In the genomic region with DNA sequence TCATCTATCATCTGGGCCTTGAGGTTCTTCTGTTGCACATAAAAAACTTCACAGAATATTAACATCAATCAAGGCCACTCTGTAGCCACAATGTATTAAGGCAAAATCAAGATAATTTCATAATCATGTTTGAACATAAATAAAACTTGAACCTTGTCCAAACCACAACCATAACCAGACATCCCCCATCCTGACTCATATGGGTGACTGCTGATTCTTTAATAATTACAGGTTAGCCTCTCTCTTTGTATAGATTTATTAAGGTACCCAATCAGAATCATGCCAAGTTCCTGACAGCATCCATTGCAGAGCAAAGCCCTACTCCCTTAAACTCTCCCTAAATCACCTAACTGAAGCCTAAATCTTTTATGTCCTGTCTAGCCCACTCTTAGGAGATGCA, we compare ENCODE assay signal across 25 cellular contexts. TPM values are rescaled to one million over a fixed set of nuclear protein-coding genes. Genes with fewer than 3 reads are reported as not detected.
A peak's percentile ranks its signal among the peaks of the same experiment; 100 is the strongest.
DNase-seq lines count a peak whose midpoint lies in the region; ATAC-seq and TF ChIP-seq lines count a peak whose summit lies in the region.
"Had no signal": no experiment of that assay in that cellular context is flagged by ENCODE, and none has a peak within 500 bp of the region (broad histone marks: within the 10 kb centered on the region; RNA-seq: fewer than 3 reads in every experiment).

No MANE protein-coding gene starts in this region.

- H3K4me3 ChIP-seq in mammary epithelial cell (replicated peaks in 1 of 3; ENCODE audit: insufficient read depth in 1 of 3, low read depth in 2 of 3, low read length in 3 of 3) (no peak overlapping the region), uterus (no peak overlapping the region), WERI-Rb-1 (ENCODE audit: low read depth, low read length) (no peak overlapping the region)
- H3K4me3 ChIP-seq: GM23338, heart left ventricle, lower lobe of right lung, SJSA1 had no signal

- peaks cover 65% of the 10 kb centered on the region for H3K4me1 ChIP-seq in mammary epithelial cell (ENCODE audit: insufficient read depth, low read length)
- peaks cover 79% of the 10 kb centered on the region for H3K4me1 ChIP-seq in foreskin keratinocyte
- no peaks in the 10 kb centered on the region for H3K4me1 ChIP-seq in uterus
- H3K4me1 ChIP-seq: lower lobe of right lung, parathyroid adenoma had no signal

- no peaks in the 10 kb centered on the region for H3K27me3 ChIP-seq in mammary epithelial cell (ENCODE audit: insufficient read depth, low read length)
- no peaks in the 10 kb centered on the region for H3K27me3 ChIP-seq in foreskin keratinocyte
- no peaks in the 10 kb centered on the region for H3K27me3 ChIP-seq in uterus
- no peaks in the 10 kb centered on the region for H3K27me3 ChIP-seq in WERI-Rb-1 (ENCODE audit: insufficient read depth, low read depth, severe bottlenecking)
- H3K27me3 ChIP-seq: heart left ventricle, SJSA1 had no signal

- DNase-seq in ELR (ENCODE audit: low read depth) = peak; percentile 47
- peak; percentile 36 for DNase-seq in NCI-H1105 (lab: John Stamatoyannopoulos, UW)
- DNase-seq in mammary epithelial cell = peak; percentile 89
- DNase-seq in foreskin keratinocyte = peak; percentile 85 to 96
- DNase-seq in uterus = no peak
- no peak for DNase-seq in WERI-Rb-1
- no peak for DNase-seq in AML-193 (lab: John Stamatoyannopoulos, UW)
- DNase-seq: activated CD8-positive, alpha-beta memory T cell treated with anti-CD3 and anti-CD28 coated beads for 24 hours; activated gamma-delta T cell; C1 segment of cervical spinal cord; cerebellar nuclear complex; heart left ventricle; lower lobe of right lung; NCI-H1048; NCI-H2029; NCI-H526 treated with DMSO at 0.1 percent for 48 hours; right cardiac atrium; stimulated activated CD4-positive, alpha-beta T cell treated with anti-CD3 and anti-CD28 coated beads, Interleukin-4, amount 100 ng/mL, for 1 hour; T-cell; trophoblast cell had no signal

- in situ Hi-C loops in mammary epithelial cell (cut with MboI; ENCODE audit: low sequenced_read_pairs in 2 of 2) = no loop called here

- H3K36me3 ChIP-seq in mammary epithelial cell (ENCODE audit: insufficient read depth, low read length) (no peaks in the 10 kb centered on the region), uterus (no peaks in the 10 kb centered on the region), WERI-Rb-1 (no peaks in the 10 kb centered on the region)
- H3K36me3 ChIP-seq: heart left ventricle, lower lobe of right lung, SJSA1 had no signal

- peak overlapping the region; percentile 11 for H3K9ac ChIP-seq in mammary epithelial cell (ENCODE audit: insufficient read depth, low read length)
- H3K9ac ChIP-seq: parathyroid adenoma had no signal

- H3K27ac ChIP-seq in mammary epithelial cell (ENCODE audit: insufficient read depth, low read depth, low read length) (peak overlapping the region; percentile 95), foreskin keratinocyte (peak overlapping the region; percentile 26), uterus (no peak overlapping the region), WERI-Rb-1 (no peak overlapping the region)
- H3K27ac ChIP-seq: heart left ventricle, HL-60, lower lobe of right lung, parathyroid adenoma, SJSA1 had no signal

- no peaks in the 10 kb centered on the region for H4K20me1 ChIP-seq in mammary epithelial cell (ENCODE audit: insufficient read depth, low read length)

- H3K79me2 ChIP-seq in mammary epithelial cell (ENCODE audit: insufficient read depth, low read length) = peaks cover 6% of the 10 kb centered on the region
- H3K79me2 ChIP-seq: parathyroid adenoma had no signal

- BruUV-seq in mammary epithelial cell (replicated peaks; lab: Mats Ljungman, UMichigan) = no TSS peak

- ATAC-seq in foreskin keratinocyte = peak; percentile 86
- ATAC-seq: GM23338, heart left ventricle, lower lobe of right lung, right cardiac atrium, T-cell had no signal

- TF ChIP-seq POLR2A in uterus (IDR thresholded peaks at IDR 0.05) = no peak

- peak overlapping the region; percentile 61 for H3K4me2 ChIP-seq in mammary epithelial cell (ENCODE audit: insufficient read depth, low read depth, low read length)
- H3K4me2 ChIP-seq: GM23338 had no signal

- no peak overlapping the region for H2AFZ ChIP-seq in mammary epithelial cell (ENCODE audit: low read depth, low read length)
- H2AFZ ChIP-seq: GM23338, parathyroid adenoma had no signal

- intact Hi-C loops in mammary epithelial cell (cut with micrococcal nuclease) (loop anchor here (1.0 kb wide), 1 partner anchor 18 kb away; no protein-coding TSS in a partner anchor), uterus (cut with DNase I; ENCODE audit: low total_unique reads) (no loop called here)

- CTCF ChIA-PET in mammary epithelial cell (lab: Charles Lee; ENCODE audit: low non-redundant PET) = no interaction called here

- H3K9me3 ChIP-seq in mammary epithelial cell (replicated peaks; ENCODE audit: insufficient read depth, low read length) (no peaks in the 10 kb centered on the region), uterus (no peaks in the 10 kb centered on the region), WERI-Rb-1 (ENCODE audit: severe bottlenecking) (no peaks in the 10 kb centered on the region)
- H3K9me3 ChIP-seq: heart left ventricle, lower lobe of right lung, SJSA1 had no signal

- dilution Hi-C loops in mammary epithelial cell (cut with HindIII; ENCODE audit: low sequenced_read_pairs) = no loop called here

- TF ChIP-seq CTCF in mammary epithelial cell (conservative IDR thresholded peaks at IDR 0.05 in 1 of 2, IDR thresholded peaks at IDR 0.05 in 1 of 2; ENCODE audit: extremely low read depth in 1 of 2, insufficient read depth in 1 of 2, low read depth in 1 of 2, low read length in 2 of 2) (no peak), foreskin keratinocyte (conservative IDR thresholded peaks at IDR 0.05) (no peak), uterus (IDR thresholded peaks at IDR 0.05) (no peak), WERI-Rb-1 (IDR thresholded peaks at IDR 0.05; ENCODE audit: low read depth, low read length) (no peak)

RNA-seq across cellular contexts. Expression of a gene that starts 16.7 kb away (rescaled TPM):
- 1,000 to 10,000 TPM in 1 of 2 donors, 100 to 1,000 TPM in 1; 540 to 2,145 TPM for total RNA-seq in mammary epithelial cell
- polyA plus RNA-seq in mammary epithelial cell = 1,137 TPM
- 894 TPM for polyA minus RNA-seq in mammary epithelial cell
- 1,077 and 1,617 TPM in 2 replicates for total RNA-seq in foreskin keratinocyte
- 980 and 1,643 TPM in 2 replicates for polyA plus RNA-seq in foreskin keratinocyte
- total RNA-seq in uterus = under 1 TPM in 2 of 4 donors, not detected in 2; 0.26 to 0.28 TPM
- total RNA-seq: GM23338 had no signal
- polyA plus RNA-seq: neural cell had no signal

Comparison
In these comparisons a context has a peak if more than half of its experiments do, and no peak if none do; other contexts are left out.
1. DNase-seq: peak in ELR (single experiment), NCI-H1105 (single experiment), mammary epithelial cell (single experiment) and foreskin keratinocyte (2 of 2); none in uterus (0 of 2), WERI-Rb-1 (single experiment) and AML-193 (0 of 2).
2. H3K27ac ChIP-seq: peak in mammary epithelial cell (single experiment) and foreskin keratinocyte (single experiment); none in uterus (0 of 2) and WERI-Rb-1 (single experiment).
3. RNA of a gene that starts 16.7 kb away (total RNA-seq): 540 to 2,145 TPM in mammary epithelial cell and 1,077 to 1,617 TPM in foreskin keratinocyte; 0.26 to 0.28 TPM in uterus; every median in the first group is over 100 times any median in the second.